ENCODE assay signal across 28 cellular contexts in genomic region chr10:108556176-108556575, GRCh38.
DNase-seq lines count a peak whose midpoint lies in the region; ATAC-seq and TF ChIP-seq lines count a peak whose summit lies in the region.
"Had no signal": no experiment of that assay in that cellular context is flagged by ENCODE, and none has a peak within 500 bp of the region (broad histone marks: within the 10 kb centered on the region; RNA-seq: fewer than 3 reads in every experiment).

No MANE protein-coding gene starts in this region.

- H3K4me2 ChIP-seq in BLaER1: peak overlapping the region; percentile 24; the same call in 1 of the 2 replicates
- H3K4me2 ChIP-seq: A549, neural progenitor cell had no signal

- H3K36me3 ChIP-seq in BLaER1: no peaks in the 10 kb centered on the region
- H3K36me3 ChIP-seq: MG63, neural progenitor cell, pancreas, upper lobe of right lung had no signal

- H3K27ac ChIP-seq in BLaER1: no peak overlapping the region
- H3K27ac ChIP-seq: A549, dorsolateral prefrontal cortex, neural progenitor cell, pancreas, upper lobe of right lung had no signal

- TF ChIP-seq CTCF in choroid plexus epithelial cell (conservative IDR thresholded peaks at IDR 0.05; ENCODE audit: low read depth, low read length): no peak

- ATAC-seq in GM19395 (IDR thresholded peaks at IDR 0.05; ENCODE audit: unreplicated experiment) (no peak), GM18517 (IDR thresholded peaks at IDR 0.05; ENCODE audit: unreplicated experiment) (no peak)
- ATAC-seq: A549; activated CD8-positive, alpha-beta memory T cell treated with anti-CD3 and anti-CD28 coated beads, Interleukin-2, amount 10 ng/mL, durations not matched to agents 7 days and 5 days; activated T-cell treated with anti-CD3 and anti-CD28 coated beads, Interleukin-2, amount 50 U/mL, for 72 hours; left ventricle myocardium superior; pancreas; upper lobe of right lung had no signal

- DNase-seq in HS-5 (ENCODE audit: low read depth) (peak; percentile 67), choroid plexus epithelial cell (ENCODE audit: low read depth) (peak; percentile 25), glomerular endothelial cell (ENCODE audit: extremely low read depth, low read depth, low spot score) (peak; percentile 70), SIG-M5 (lab: John Stamatoyannopoulos, UW) (no peak), germinal center (ENCODE audit: low spot score) (no peak)
- DNase-seq: activated CD8-positive, alpha-beta memory T cell treated with anti-CD3 and anti-CD28 coated beads, Interleukin-2, amount 10 ng/mL, durations not matched to agents 7 days and 5 days; activated T-cell treated with anti-CD3 and anti-CD28 coated beads, Interleukin-2, amount 50 U/mL, for 72 hours; AML-193; CD8-positive, alpha-beta memory T cell; dorsolateral prefrontal cortex; KBM-7; left ventricle myocardium superior; MG63; NCI-H1105; NCI-H187 treated with DMSO at 0.1 percent for 48 hours; NCI-H2171; NCI-H510A; pancreas; retina; RPMI8226; small intestine; stimulated activated naive CD4-positive, alpha-beta T cell; upper lobe of right lung had no signal

- H3K9ac ChIP-seq in BLaER1: no peak overlapping the region
- H3K9ac ChIP-seq: neural progenitor cell had no signal

- no peaks in the 10 kb centered on the region for H3K27me3 ChIP-seq in BLaER1
- H3K27me3 ChIP-seq: MG63, neural progenitor cell, pancreas, upper lobe of right lung had no signal

- no peaks in the 10 kb centered on the region for H4K20me1 ChIP-seq in BLaER1

- peaks cover 11% of the 10 kb centered on the region for H3K9me3 ChIP-seq in BLaER1
- H3K9me3 ChIP-seq: A549, MG63, pancreas, upper lobe of right lung had no signal

- H3K4me3 ChIP-seq in BLaER1 (no peak overlapping the region), choroid plexus epithelial cell (ENCODE audit: low read depth, low read length) (no peak overlapping the region)
- H3K4me3 ChIP-seq: A549, dorsolateral prefrontal cortex, MG63, neural progenitor cell, pancreas, upper lobe of right lung had no signal

- H3K4me1 ChIP-seq in BLaER1: peaks cover 11% of the 10 kb centered on the region; the same call in 1 of the 2 replicates
- H3K4me1 ChIP-seq: A549, neural progenitor cell, pancreas, upper lobe of right lung had no signal

Comparison
In these comparisons a context has a peak if more than half of its experiments do, and no peak if none do; other contexts are left out.
1. DNase-seq: peak in HS-5 (single experiment), choroid plexus epithelial cell (single experiment) and glomerular endothelial cell (single experiment); none in SIG-M5 (single experiment) and germinal center (single experiment).